1 cellular context compared by ENCODE assay signal in the genomic region with DNA sequence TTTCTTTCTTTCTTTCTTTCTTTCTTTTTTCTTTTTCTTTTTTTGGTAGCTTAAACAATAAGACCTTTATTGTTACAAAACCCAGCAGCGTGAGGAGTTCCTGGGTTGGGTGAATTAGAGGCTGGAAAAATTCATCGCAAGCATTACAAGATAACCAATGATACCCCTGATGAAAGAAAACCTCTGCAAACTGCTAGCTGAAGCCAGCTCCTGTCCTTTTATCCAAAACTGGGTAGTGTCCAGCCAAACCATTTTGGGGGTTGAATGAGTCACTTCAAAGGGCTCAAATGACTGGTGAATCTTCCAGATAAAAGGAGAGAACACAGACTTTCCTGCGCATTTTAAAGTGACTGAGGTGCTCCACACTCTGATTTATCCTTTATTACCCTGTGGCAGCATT.
TF ChIP-seq lines count a peak whose summit lies in the region.

No MANE protein-coding gene starts in this region.

TF ChIP-seq in WTC11, 78 proteins besides CTCF, POLR2A, EP300 and RAD21 (continued from another document):
- TF ChIP-seq ZNF317 (CRISPR knock-in tag; IDR thresholded peaks at IDR 0.05; ENCODE audit: borderline replicate concordance, low read depth), result no peak
- TF ChIP-seq SP1 (CRISPR knock-in tag; conservative IDR thresholded peaks at IDR 0.05), result no peak
- TF ChIP-seq IRF2 (CRISPR knock-in tag; IDR thresholded peaks at IDR 0.05; ENCODE audit: borderline replicate concordance, low read depth), result no peak
- TF ChIP-seq, protein P1, sequence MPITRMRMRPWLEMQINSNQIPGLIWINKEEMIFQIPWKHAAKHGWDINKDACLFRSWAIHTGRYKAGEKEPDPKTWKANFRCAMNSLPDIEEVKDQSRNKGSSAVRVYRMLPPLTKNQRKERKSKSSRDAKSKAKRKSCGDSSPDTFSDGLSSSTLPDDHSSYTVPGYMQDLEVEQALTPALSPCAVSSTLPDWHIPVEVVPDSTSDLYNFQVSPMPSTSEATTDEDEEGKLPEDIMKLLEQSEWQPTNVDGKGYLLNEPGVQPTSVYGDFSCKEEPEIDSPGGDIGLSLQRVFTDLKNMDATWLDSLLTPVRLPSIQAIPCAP (CRISPR knock-in tag; IDR thresholded peaks at IDR 0.05), result no peak
- no peak for TF ChIP-seq JAZF1 (CRISPR knock-in tag; IDR thresholded peaks at IDR 0.05)
TF ChIP-seq in WTC11: peak in this region for 0.
